ENCODE assay signal across 25 cellular contexts in the genomic region with DNA sequence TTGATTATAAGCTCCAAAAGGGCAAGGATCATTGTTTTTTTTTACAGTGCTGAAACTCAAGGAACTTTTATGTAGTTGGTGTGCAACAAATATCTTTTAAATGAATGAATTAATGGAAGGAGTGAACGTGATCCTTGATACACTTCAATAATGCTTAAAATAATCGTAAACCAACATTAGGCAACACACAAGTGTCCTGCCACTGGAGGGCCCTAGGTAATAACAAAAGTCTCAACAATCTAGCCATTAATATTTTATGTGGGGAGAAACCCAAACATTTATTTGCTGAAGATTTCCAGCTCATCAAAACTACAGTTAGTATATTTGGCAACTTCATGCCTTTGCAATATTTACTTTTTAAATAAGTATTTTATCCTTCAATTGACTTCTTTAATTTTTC.
DNase-seq lines count a peak whose midpoint lies in the region; ATAC-seq, FAIRE-seq and TF ChIP-seq lines count a peak whose summit lies in the region.
"Had no signal": no experiment of that assay in that cellular context is flagged by ENCODE, and none has a peak within 500 bp of the region (broad histone marks: within the 10 kb centered on the region; RNA-seq: fewer than 3 reads in every experiment).

No MANE protein-coding gene starts in this region.

- H3K4me1 ChIP-seq in cardiac muscle cell (ENCODE audit: low read depth) = no peaks in the 10 kb centered on the region
- no peaks in the 10 kb centered on the region for H3K4me1 ChIP-seq in H1 (replicated peaks in 1 of 4; ENCODE audit: control insufficient read depth in 3 of 4, insufficient read depth in 4 of 4, low read length in 3 of 4)
- H3K4me1 ChIP-seq in PC-9 (replicated peaks; ENCODE audit: insufficient read depth) = no peaks in the 10 kb centered on the region
- H3K4me1 ChIP-seq: left lung, psoas muscle had no signal

- H2BK12ac ChIP-seq in H1 (ENCODE audit: low read depth, low read length) = no peak overlapping the region

- H2BK15ac ChIP-seq in H1 (ENCODE audit: low read length) = no peak overlapping the region

- no peaks in the 10 kb centered on the region for H3K23me2 ChIP-seq in H1 (ENCODE audit: low read depth, low read length)

- peak in 1 of 2 donors; percentile 43 for DNase-seq in cardiac muscle cell (ENCODE audit: low read depth in 1 of 2, low spot score in 1 of 2)
- DNase-seq in left ventricle myocardium superior = no peak
- peak; percentile 1 for DNase-seq in LHCN-M2 (ENCODE audit: low read depth)
- no peak for DNase-seq in H1 (ENCODE audit: low read depth in 1 of 2, low spot score in 2 of 2)
- DNase-seq in retinal pigment epithelial cell (ENCODE audit: low read depth) = no peak
- no peak for DNase-seq in ACHN
- no peak for DNase-seq in PC-9
- DNase-seq: activated CD4-positive, alpha-beta T cell treated with anti-CD3 and anti-CD28 coated beads, Interleukin-2, amount 50 U/mL, for 1 hour; activated CD8-positive, alpha-beta memory T cell treated with anti-CD3 and anti-CD28 coated beads, Interleukin-2, amount 50 U/mL, for 48 hours; activated gamma-delta T cell; caudate nucleus; CD8-positive, alpha-beta T cell; Kasumi-1; left lung; NCI-H1105 treated with DMSO at 0.1 percent for 48 hours; NCI-H2081; NCI-H69; psoas muscle; SIG-M5; stimulated activated CD4-positive, alpha-beta T cell treated with anti-CD3 and anti-CD28 coated beads, Interleukin-2, amount 100 ng/mL, for 24 hours; stimulated activated naive B cell treated with anti-CD40 and anti-IgM and Interleukin-4, amounts not matched to agents 10 μg/mL and 1 μg/mL and 100 μg/mL, for 72 hours; T-helper 17 cell had no signal

- no TSS peak for BruUV-seq in PC-9 (replicated peaks; lab: Mats Ljungman, UMichigan)

- H2AFZ ChIP-seq in H1 (ENCODE audit: low read length) (no peak overlapping the region), PC-9 (no peak overlapping the region)

- H3K79me2 ChIP-seq in H1 (ENCODE audit: control insufficient read depth in 1 of 2, insufficient read depth in 2 of 2, low read length in 2 of 2) (no peaks in the 10 kb centered on the region), PC-9 (ENCODE audit: low read depth) (no peaks in the 10 kb centered on the region)

- no peak overlapping the region for H2BK5ac ChIP-seq in H1 (ENCODE audit: low read depth, low read length)

- TF ChIP-seq POLR2A in H1 (IDR thresholded peaks at IDR 0.05; ENCODE audit: control extremely low read depth in 1 of 2, low read depth in 2 of 2, low read length in 2 of 2) = no peak

- TF ChIP-seq CTCF in cardiac muscle cell (IDR thresholded peaks at IDR 0.05; ENCODE audit: low read depth, low read length) = peak; percentile 27
- TF ChIP-seq CTCF in H1 (IDR thresholded peaks at IDR 0.05; ENCODE audit: control extremely low read depth in 1 of 3, insufficient read depth in 1 of 3, low read depth in 1 of 3, low read length in 3 of 3) = peak in 1 of 3 experiments; percentile 11; a peak in 1 of 4 replicates
- peak; percentile 33 for TF ChIP-seq CTCF in retinal pigment epithelial cell (conservative IDR thresholded peaks at IDR 0.05; ENCODE audit: low read depth, low read length)
- TF ChIP-seq CTCF in PC-9 (conservative IDR thresholded peaks at IDR 0.05) = no peak

- H3K27ac ChIP-seq in cardiac muscle cell (no peak overlapping the region), H1 (ENCODE audit: low read depth, low read length) (no peak overlapping the region), PC-9 (no peak overlapping the region)
- H3K27ac ChIP-seq: left lung, psoas muscle, skin epidermis, thoracic aorta had no signal

- H3K4me3 ChIP-seq in cardiac muscle cell (no peak overlapping the region), H1 (ENCODE audit: extremely low read depth in 1 of 4, insufficient read depth in 2 of 4, low read depth in 3 of 4, low read length in 4 of 4) (no peak overlapping the region), retinal pigment epithelial cell (ENCODE audit: low read length) (no peak overlapping the region), PC-9 (no peak overlapping the region)
- H3K4me3 ChIP-seq: left lung, psoas muscle, skin epidermis, thoracic aorta had no signal

- no peak for TF ChIP-seq EP300 in H1 (IDR thresholded peaks at IDR 0.05; ENCODE audit: borderline replicate concordance in 1 of 2, low read depth in 2 of 2, low read length in 2 of 2)

- H3K9ac ChIP-seq in H1 (replicated peaks in 1 of 4; ENCODE audit: extremely low read depth in 1 of 4, low read depth in 3 of 4, low read length in 3 of 4) = no peak overlapping the region

- H2AK5ac ChIP-seq in H1 (ENCODE audit: low read depth, low read length) = no peak overlapping the region

- POLR2A ChIA-PET in H1 (lab: Charles Lee; ENCODE audit: partially characterized antibody) (no interaction called here), PC-9 (lab: Charles Lee; ENCODE audit: unreplicated experiment) (interaction anchor here (0.6 kb wide), 1 partner anchor 1353 kb away, joined by 3 read pairs; no protein-coding TSS in a partner anchor)

- H3K27me3 ChIP-seq in cardiac muscle cell (no peaks in the 10 kb centered on the region), H1 (replicated peaks in 1 of 4; ENCODE audit: control insufficient read depth in 3 of 4, extremely low read depth in 1 of 4, insufficient read depth in 3 of 4, low read length in 3 of 4) (no peaks in the 10 kb centered on the region), PC-9 (ENCODE audit: insufficient read depth, low read depth) (no peaks in the 10 kb centered on the region)
- H3K27me3 ChIP-seq: left lung had no signal

- H3K4ac ChIP-seq in H1 (replicated peaks; ENCODE audit: insufficient read length, low read depth, low read length) = no peak overlapping the region

- H4K20me1 ChIP-seq in H1 (replicated peaks in 1 of 2; ENCODE audit: control insufficient read depth in 1 of 2, insufficient read depth in 2 of 2, low read length in 2 of 2) = no peaks in the 10 kb centered on the region
- H4K20me1 ChIP-seq in PC-9 (ENCODE audit: insufficient read depth) = no peaks in the 10 kb centered on the region

- peak; percentile 42 to 44 for TF ChIP-seq RAD21 in H1 (IDR thresholded peaks at IDR 0.05 in 1 of 2, conservative IDR thresholded peaks at IDR 0.05 in 1 of 2; ENCODE audit: low read depth in 2 of 2, low read length in 2 of 2)

- WGBS in H1 (ENCODE audit: extremely low coverage in 1 of 2, insufficient coverage in 1 of 2, insufficient read length in 1 of 2, insufficient replicate concordance in 2 of 2, low coverage in 1 of 2, low lambda C conversion rate in 2 of 2, missing lambda C conversion rate in 1 of 2), 2 experiments = 83% methylated on average over 2 of the region's 2 CpGs; no CpG with 5 or more reads in 1 of the 2 experiments

- H3K9me3 ChIP-seq in cardiac muscle cell (ENCODE audit: low read depth) = no peaks in the 10 kb centered on the region
- 0 out of 4 replicates have a peak, but pooled peaks cover 0 to 3% of the 10 kb centered on the region in 2 experiments for H3K9me3 ChIP-seq in H1 (ENCODE audit: insufficient read depth in 2 of 2, low read depth in 1 of 2, low read length in 1 of 2)
- no peaks in the 10 kb centered on the region for H3K9me3 ChIP-seq in PC-9 (ENCODE audit: insufficient read depth, low read depth)
- H3K9me3 ChIP-seq: thoracic aorta had no signal

- H3K36me3 ChIP-seq in cardiac muscle cell (no peaks in the 10 kb centered on the region), H1 (ENCODE audit: control insufficient read depth in 2 of 4, insufficient read depth in 4 of 4, low read length in 3 of 4) (no peaks in the 10 kb centered on the region), PC-9 (ENCODE audit: low read depth) (no peaks in the 10 kb centered on the region)
- H3K36me3 ChIP-seq: left lung, thoracic aorta had no signal

- H4K91ac ChIP-seq in H1 (replicated peaks; ENCODE audit: insufficient read length, low read length) = no peak overlapping the region

- H3K56ac ChIP-seq in H1 (replicated peaks; ENCODE audit: insufficient read length, low read depth, low read length) = no peak overlapping the region

- no peak overlapping the region for H2BK20ac ChIP-seq in H1 (ENCODE audit: low read length)

- no peak overlapping the region for H2BK120ac ChIP-seq in H1 (replicated peaks; ENCODE audit: low read depth, low read length)

- H3K9me2 ChIP-seq in PC-9 (ENCODE audit: insufficient read depth) = no peaks in the 10 kb centered on the region

- H3K14ac ChIP-seq in H1 (ENCODE audit: insufficient read length) = no peak overlapping the region

- H3K79me1 ChIP-seq in H1 (ENCODE audit: low read depth, low read length) = no peaks in the 10 kb centered on the region

- H4K5ac ChIP-seq in H1 (ENCODE audit: insufficient read length, low read depth, low read length) = no peak overlapping the region

- in situ Hi-C loops in ACHN (cut with HindIII; ENCODE audit: low pct_ligation_motif_present, low pct_unique_long_range_greater_than_20kb, low sequenced_read_pairs) = no loop called here

- ATAC-seq in left ventricle myocardium superior = no peak
- ATAC-seq in HG02571 (IDR thresholded peaks at IDR 0.05; ENCODE audit: unreplicated experiment) = no peak
- ATAC-seq: CD8-positive, alpha-beta T cell; left lung; psoas muscle; stimulated activated naive B cell treated with anti-CD40 and anti-IgM and Interleukin-4, amounts not matched to agents 10 μg/mL and 1 μg/mL and 100 μg/mL, for 72 hours; T-helper 17 cell had no signal

- H3K23ac ChIP-seq in H1 (ENCODE audit: insufficient read length) = no peak overlapping the region

- no peak for FAIRE-seq in H1 (lab: Jason Lieb, UNC)

- no peaks in the 10 kb centered on the region for H3F3A ChIP-seq in PC-9 (ENCODE audit: insufficient read depth, low read depth)

- H3K4me2 ChIP-seq in H1 (ENCODE audit: insufficient read depth in 1 of 2, low read depth in 2 of 2, low read length in 2 of 2) = no peak overlapping the region
- H3K4me2 ChIP-seq in PC-9 = no peak overlapping the region

- intact Hi-C loops in left ventricle myocardium superior (cut with micrococcal nuclease) (no loop called here), PC-9 (cut with micrococcal nuclease; ENCODE audit: unreplicated experiment) (no loop called here)

- no peak overlapping the region for H3K18ac ChIP-seq in H1 (ENCODE audit: extremely low read depth, low read length)

- no peak overlapping the region for H4K8ac ChIP-seq in H1 (ENCODE audit: extremely low read depth, insufficient read depth, low read length)

- CTCF ChIA-PET in H1 (lab: Charles Lee; ENCODE audit: partially characterized antibody) = interaction anchor here (1.1 to 2.1 kb wide), 3 partner anchors 77 to 89 kb away, joined by 3 to 7 read pairs (median 5); no protein-coding TSS in a partner anchor
- CTCF ChIA-PET in PC-9 (lab: Charles Lee) = no interaction called here

TF ChIP-seq in H1, 55 proteins besides CTCF, POLR2A, EP300 and RAD21 (continues in another document):
- TF ChIP-seq KDM4A (IDR thresholded peaks at IDR 0.05; ENCODE audit: low read depth, low read length, severe bottlenecking) (no peak), POU5F1 (IDR thresholded peaks at IDR 0.05; ENCODE audit: low read depth, low read length) (no peak), CREB1 (IDR thresholded peaks at IDR 0.05) (no peak), BRCA1 (IDR thresholded peaks at IDR 0.05; ENCODE audit: low read depth, low read length) (no peak), CBX5 (IDR thresholded peaks at IDR 0.05; ENCODE audit: low read depth, low read length) (no peak), KDM1A (IDR thresholded peaks at IDR 0.05; ENCODE audit: borderline replicate concordance, low read length) (no peak), RFX5 (IDR thresholded peaks at IDR 0.05; ENCODE audit: borderline replicate concordance, low read depth, low read length) (no peak), SP4 (IDR thresholded peaks at IDR 0.05; ENCODE audit: low read length) (no peak)
